8 cellular contexts compared by ENCODE assay signal in the genomic region with DNA sequence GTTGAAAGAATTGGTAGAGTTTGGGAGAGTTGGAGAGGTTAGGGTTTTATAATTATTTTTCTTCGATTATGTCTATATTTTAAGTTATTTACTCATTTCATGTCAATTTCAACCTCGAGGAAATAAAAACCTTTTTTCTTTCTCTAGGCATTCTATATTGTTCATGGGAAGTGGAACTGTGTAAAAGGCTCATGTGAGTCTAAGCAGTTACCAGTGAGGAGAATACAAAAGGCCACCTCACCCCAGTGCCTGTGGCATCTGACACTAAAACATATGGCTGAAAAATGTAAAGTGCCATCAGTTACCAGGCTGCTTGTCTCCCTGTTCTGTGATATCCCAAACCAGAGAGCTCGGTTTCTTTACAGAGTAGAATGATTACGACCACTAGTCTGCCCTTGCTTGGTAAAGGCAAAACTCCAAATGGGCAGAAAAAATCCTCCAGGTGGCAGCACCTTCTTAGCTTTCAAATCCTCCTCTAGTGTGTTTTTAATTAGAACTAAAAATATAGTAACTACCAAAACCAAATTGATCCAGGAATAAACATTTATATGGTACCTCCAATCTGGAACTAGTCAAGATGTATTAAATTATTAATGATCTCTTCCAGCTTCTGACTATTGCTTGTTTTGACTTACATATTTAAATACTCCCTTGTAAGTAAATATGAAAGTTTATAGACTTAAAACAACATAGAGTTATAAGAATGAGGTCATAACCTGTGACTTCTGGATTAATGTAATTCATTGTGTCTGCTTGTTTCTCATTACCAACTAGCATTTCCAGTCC.
A peak's percentile ranks its signal among the peaks of the same experiment; 100 is the strongest.
DNase-seq lines count a peak whose midpoint lies in the region; ATAC-seq and TF ChIP-seq lines count a peak whose summit lies in the region.

No MANE protein-coding gene starts in this region.

- CTCF ChIA-PET in Calu3 (lab: Charles Lee), result interaction anchor here (0.7 to 2.1 kb wide), 8 partner anchors 9 to 603 kb away, joined by 3 to 9 read pairs (median 4); no protein-coding TSS in a partner anchor

- H3K79me2 ChIP-seq in hepatocyte, result no peaks in the 10 kb centered on the region

- intact Hi-C loops in Calu3 (cut with micrococcal nuclease; ENCODE audit: unreplicated experiment), result loop anchor here (1.0 to 10.0 kb wide), 7 partner anchors 60 to 548 kb away; no protein-coding TSS in a partner anchor

- TF ChIP-seq CTCF in Calu3 (IDR thresholded peaks at IDR 0.05; ENCODE audit: unreplicated experiment) (peak; percentile 62), hepatocyte (IDR thresholded peaks at IDR 0.05; ENCODE audit: poor library complexity) (peak; percentile 86)

- no peaks in the 10 kb centered on the region for H3K36me3 Mint-ChIP-seq in Calu3 (ENCODE audit: insufficient read depth, unreplicated experiment)
- no peaks in the 10 kb centered on the region for H3K36me3 Mint-ChIP-seq in stimulated activated memory B cell treated with anti-CD40 and anti-IgM and Interleukin-4, amounts not matched to agents 10 μg/mL and 1 μg/mL and 100 μg/mL, for 72 hours

- WGBS in hepatocyte (ENCODE audit: low lambda C conversion rate, missing lambda C conversion rate), result 31% methylated on average over 4 of the region's 4 CpGs

- H3K27ac ChIP-seq in hepatocyte, result peak overlapping the region; percentile 5

- DNase-seq in Calu3, result peak; percentile 55
- peak; percentile 47 for DNase-seq in NCI-H524 treated with DMSO at 0.1 percent for 48 hours (lab: John Stamatoyannopoulos, UW)
- peak; percentile 66 for DNase-seq in amniotic epithelial cell (ENCODE audit: low read depth)
- DNase-seq in hepatocyte (ENCODE audit: low spot score), result peak; percentile 75
- no peak for DNase-seq in activated CD4-positive, CD25-positive, alpha-beta regulatory T cell (lab: John Stamatoyannopoulos, UW)

- no peaks in the 10 kb centered on the region for H3K9me3 Mint-ChIP-seq in Calu3 (ENCODE audit: low read depth, unreplicated experiment)
- H3K9me3 Mint-ChIP-seq in stimulated activated memory B cell treated with anti-CD40 and anti-IgM and Interleukin-4, amounts not matched to agents 10 μg/mL and 1 μg/mL and 100 μg/mL, for 72 hours, result no peaks in the 10 kb centered on the region

- no peaks in the 10 kb centered on the region for H3K27me3 ChIP-seq in hepatocyte

- H3K27ac Mint-ChIP-seq in Calu3 (ENCODE audit: unreplicated experiment), result no peak overlapping the region
- H3K27ac Mint-ChIP-seq in stimulated activated memory B cell treated with anti-CD40 and anti-IgM and Interleukin-4, amounts not matched to agents 10 μg/mL and 1 μg/mL and 100 μg/mL, for 72 hours, result no peak overlapping the region

- no peaks in the 10 kb centered on the region for H4K20me1 ChIP-seq in hepatocyte (ENCODE audit: insufficient read depth, poor library complexity, severe bottlenecking)

- no peaks in the 10 kb centered on the region for H3K36me3 ChIP-seq in hepatocyte (replicated peaks; ENCODE audit: insufficient read depth, low read depth)

- no peak overlapping the region for H3K4me3 ChIP-seq in hepatocyte

- BruUV-seq in Calu3 (replicated peaks; lab: Mats Ljungman, UMichigan), result no TSS peak

- peak; percentile 82 for ATAC-seq in GM18868 (IDR thresholded peaks at IDR 0.05; ENCODE audit: unreplicated experiment)
- peak; percentile 69 for ATAC-seq in HG03378 (IDR thresholded peaks at IDR 0.05; ENCODE audit: unreplicated experiment)
- ATAC-seq in stimulated activated memory B cell treated with anti-CD40 and anti-IgM and Interleukin-4, amounts not matched to agents 10 μg/mL and 1 μg/mL and 100 μg/mL, for 72 hours, result peak; percentile 44

- no peak overlapping the region for H3K4me3 Mint-ChIP-seq in Calu3 (ENCODE audit: low read depth, unreplicated experiment)
- H3K4me3 Mint-ChIP-seq in stimulated activated memory B cell treated with anti-CD40 and anti-IgM and Interleukin-4, amounts not matched to agents 10 μg/mL and 1 μg/mL and 100 μg/mL, for 72 hours, result no peak overlapping the region

- H3K9me3 ChIP-seq in hepatocyte (ENCODE audit: low read depth), result no peaks in the 10 kb centered on the region

- no peaks in the 10 kb centered on the region for H3K4me1 ChIP-seq in hepatocyte (ENCODE audit: insufficient read depth)

- no peak overlapping the region for H2AFZ ChIP-seq in hepatocyte

- no peaks in the 10 kb centered on the region for H3K27me3 Mint-ChIP-seq in Calu3 (ENCODE audit: unreplicated experiment)
- H3K27me3 Mint-ChIP-seq in stimulated activated memory B cell treated with anti-CD40 and anti-IgM and Interleukin-4, amounts not matched to agents 10 μg/mL and 1 μg/mL and 100 μg/mL, for 72 hours, result no peaks in the 10 kb centered on the region

- H3K4me2 ChIP-seq in hepatocyte, result no peak overlapping the region

- H3K9me2 ChIP-seq in hepatocyte (replicated peaks; ENCODE audit: insufficient read depth), result no peaks in the 10 kb centered on the region

- H3K4me1 Mint-ChIP-seq in Calu3 (ENCODE audit: low read depth, unreplicated experiment), result no peaks in the 10 kb centered on the region
- H3K4me1 Mint-ChIP-seq in stimulated activated memory B cell treated with anti-CD40 and anti-IgM and Interleukin-4, amounts not matched to agents 10 μg/mL and 1 μg/mL and 100 μg/mL, for 72 hours, result no peaks in the 10 kb centered on the region

Comparison
In these comparisons a context has a peak if more than half of its experiments do, and no peak if none do; other contexts are left out.
1. DNase-seq: peak in Calu3 (single experiment), NCI-H524 treated with DMSO at 0.1 percent for 48 hours (single experiment), amniotic epithelial cell (single experiment) and hepatocyte (single experiment); none in activated CD4-positive, CD25-positive, alpha-beta regulatory T cell (0 of 4).
2. Peak in every context shown above with its lines, with median percentiles within 50 percentile points of each other: ATAC-seq.